ENCODE assay signal across 12 cellular contexts in the genomic region with DNA sequence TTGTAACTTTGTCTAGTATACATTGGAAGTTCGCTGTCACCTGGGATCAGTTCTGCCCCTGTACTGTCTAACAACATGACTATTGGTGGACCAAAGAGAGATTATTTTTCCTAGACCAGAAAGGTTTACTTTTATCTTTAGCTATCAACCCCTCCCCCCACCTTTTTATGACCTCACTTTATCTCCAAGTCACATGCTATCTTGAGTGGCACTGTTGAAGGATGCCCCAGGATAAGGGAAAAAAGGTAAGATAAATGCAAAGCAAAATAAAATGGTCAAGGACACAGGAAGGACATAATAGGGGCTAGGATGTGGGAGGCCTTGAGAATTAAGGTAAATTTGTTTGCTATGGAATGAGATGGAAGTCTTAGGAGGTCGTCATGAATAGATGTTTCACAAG. TPM values are rescaled to one million over a fixed set of nuclear protein-coding genes. Genes with fewer than 3 reads are reported as not detected.
DNase-seq lines count a peak whose midpoint lies in the region; ATAC-seq, FAIRE-seq and TF ChIP-seq lines count a peak whose summit lies in the region.
"Had no signal": no experiment of that assay in that cellular context is flagged by ENCODE, and none has a peak within 500 bp of the region (broad histone marks: within the 10 kb centered on the region; RNA-seq: fewer than 3 reads in every experiment).

No MANE protein-coding gene starts in this region.

- peaks cover 53% of the 10 kb centered on the region for H3K4me1 Mint-ChIP-seq in activated CD4-positive, alpha-beta T cell treated with anti-CD3 and anti-CD28 coated beads, Interleukin-2, amount 10 ng/mL, durations not matched to agents 24 days and 14 days
- peaks cover 35 to 57% of the 10 kb centered on the region in 2 donors for H3K4me1 Mint-ChIP-seq in stimulated activated naive B cell treated with anti-CD40 and anti-IgM and Interleukin-4, amounts not matched to agents 10 μg/mL and 1 μg/mL and 100 μg/mL, for 72 hours

- H3K9me3 ChIP-seq in Panc1 (ENCODE audit: control insufficient read depth, insufficient read depth, low read depth, low read length) (no peaks in the 10 kb centered on the region), kidney (ENCODE audit: control insufficient read depth in 1 of 2, low read length in 2 of 2) (no peaks in the 10 kb centered on the region)
- H3K9me3 ChIP-seq: tibial nerve had no signal

- CTCF ChIA-PET in Panc1 (lab: Charles Lee): no interaction called here

- ATAC-seq in Panc1: no peak
- ATAC-seq in stimulated activated naive B cell treated with anti-CD40 and anti-IgM and Interleukin-4, amounts not matched to agents 10 μg/mL and 1 μg/mL and 100 μg/mL, for 72 hours (replicated peaks): no peak

- H3K27me3 Mint-ChIP-seq in activated CD4-positive, alpha-beta T cell treated with anti-CD3 and anti-CD28 coated beads, Interleukin-2, amount 10 ng/mL, durations not matched to agents 24 days and 14 days: no peaks in the 10 kb centered on the region
- no peaks in the 10 kb centered on the region for H3K27me3 Mint-ChIP-seq in stimulated activated naive B cell treated with anti-CD40 and anti-IgM and Interleukin-4, amounts not matched to agents 10 μg/mL and 1 μg/mL and 100 μg/mL, for 72 hours

- in situ Hi-C loops in Panc1 (cut with HindIII; ENCODE audit: low pct_unique_long_range_greater_than_20kb, low sequenced_read_pairs): no loop called here

- no TSS peak for BruUV-seq in Panc1 (replicated peaks; lab: Mats Ljungman, UMichigan)

- intact Hi-C loops in activated CD4-positive, alpha-beta T cell treated with anti-CD3 and anti-CD28 coated beads, Interleukin-2, amount 10 ng/mL, durations not matched to agents 24 days and 14 days (cut with micrococcal nuclease): no loop called here
- intact Hi-C loops in Panc1 (cut with micrococcal nuclease; ENCODE audit: unreplicated experiment) (loop anchor here (10.0 kb wide), 1 partner anchor 225 kb away; no protein-coding TSS in a partner anchor), kidney (cut with DNase I) (no loop called here)

- H3K4me1 ChIP-seq in Panc1 (ENCODE audit: control insufficient read depth, insufficient read depth, low read length) (peaks cover 36% of the 10 kb centered on the region), kidney (ENCODE audit: control insufficient read depth in 1 of 2, insufficient read depth in 1 of 2, low read depth in 1 of 2, low read length in 2 of 2) (peaks cover 15 to 17% of the 10 kb centered on the region in 2 donors)

- H3K9me3 Mint-ChIP-seq in activated CD4-positive, alpha-beta T cell treated with anti-CD3 and anti-CD28 coated beads, Interleukin-2, amount 10 ng/mL, durations not matched to agents 24 days and 14 days: no peaks in the 10 kb centered on the region
- H3K9me3 Mint-ChIP-seq in stimulated activated naive B cell treated with anti-CD40 and anti-IgM and Interleukin-4, amounts not matched to agents 10 μg/mL and 1 μg/mL and 100 μg/mL, for 72 hours: no peaks in the 10 kb centered on the region

- H3K27ac ChIP-seq in Panc1 (ENCODE audit: low read length) (peak overlapping the region; percentile 82), kidney (ENCODE audit: low read depth in 2 of 2, low read length in 2 of 2) (no peak overlapping the region)

- H3K36me3 Mint-ChIP-seq in activated CD4-positive, alpha-beta T cell treated with anti-CD3 and anti-CD28 coated beads, Interleukin-2, amount 10 ng/mL, durations not matched to agents 24 days and 14 days (ENCODE audit: low read depth): peaks cover 23% of the 10 kb centered on the region
- peaks cover 1 to 11% of the 10 kb centered on the region in 2 donors for H3K36me3 Mint-ChIP-seq in stimulated activated naive B cell treated with anti-CD40 and anti-IgM and Interleukin-4, amounts not matched to agents 10 μg/mL and 1 μg/mL and 100 μg/mL, for 72 hours

- H3K9ac ChIP-seq in kidney (ENCODE audit: low read length in 2 of 2): no peak overlapping the region

- POLR2A ChIA-PET in Panc1 (lab: Charles Lee): no interaction called here

- H3K27me3 ChIP-seq in Panc1 (ENCODE audit: control insufficient read depth, insufficient read depth, low read length): no peaks in the 10 kb centered on the region
- H3K27me3 ChIP-seq: tibial nerve had no signal

- peak overlapping the region; percentile 92 for H3K4me3 Mint-ChIP-seq in activated CD4-positive, alpha-beta T cell treated with anti-CD3 and anti-CD28 coated beads, Interleukin-2, amount 10 ng/mL, durations not matched to agents 24 days and 14 days
- H3K4me3 Mint-ChIP-seq in stimulated activated naive B cell treated with anti-CD40 and anti-IgM and Interleukin-4, amounts not matched to agents 10 μg/mL and 1 μg/mL and 100 μg/mL, for 72 hours: peak overlapping the region; percentile 92 to 94

- H3K36me3 ChIP-seq in Panc1 (ENCODE audit: control insufficient read depth, insufficient read depth, low read length) (no peaks in the 10 kb centered on the region; the same call in 1 of the 2 replicates), kidney (ENCODE audit: control insufficient read depth in 1 of 2, insufficient read depth in 2 of 2, low read length in 2 of 2) (peaks cover 0 to 7% of the 10 kb centered on the region in 2 donors)

- H3K4me3 ChIP-seq in Panc1 (ENCODE audit: low read depth in 2 of 2, low read length in 2 of 2): peak overlapping the region in 1 of 2 experiments; percentile 58; a peak in 3 of 4 replicates
- no peak overlapping the region for H3K4me3 ChIP-seq in kidney (ENCODE audit: low read length in 2 of 2)

- no peak for DNase-seq in activated CD4-positive, alpha-beta T cell treated with anti-CD3 and anti-CD28 coated beads, Interleukin-2, amount 10 ng/mL, durations not matched to agents 24 days and 14 days
- no peak for DNase-seq in activated CD4-positive, alpha-beta T cell treated with anti-CD3 and anti-CD28 coated beads for 48 hours
- no peak for DNase-seq in Panc1 (ENCODE audit: low read depth, low spot score)
- peak; percentile 59 to 60 for DNase-seq in erythroblast (lab: John Stamatoyannopoulos, UW)
- DNase-seq in stimulated activated naive B cell treated with anti-CD40 and anti-IgM and Interleukin-4, amounts not matched to agents 10 μg/mL and 1 μg/mL and 100 μg/mL, for 72 hours: no peak
- no peak for DNase-seq in effector CD8-positive, alpha-beta T cell (lab: John Stamatoyannopoulos, UW)
- DNase-seq in kidney: no peak
- DNase-seq in anterior cingulate cortex (lab: John Stamatoyannopoulos, UW): no peak
- DNase-seq: activated CD4-positive, alpha-beta T cell treated with anti-CD3 and anti-CD28 coated beads, Interleukin-2, amount 50 U/mL, for 48 hours; NCI-H2029; Right ventricle myocardium superior had no signal

- TF ChIP-seq POLR2A in erythroblast (IDR thresholded peaks at IDR 0.05; ENCODE audit: low read length): no peak

- no peak for FAIRE-seq in kidney (lab: Jason Lieb, UNC)

- no peak for TF ChIP-seq CTCF in Panc1 (IDR thresholded peaks at IDR 0.05)
- no peak for TF ChIP-seq CTCF in kidney (IDR thresholded peaks at IDR 0.05; ENCODE audit: borderline replicate concordance, extremely low read depth, insufficient read depth)

- H3K27ac Mint-ChIP-seq in activated CD4-positive, alpha-beta T cell treated with anti-CD3 and anti-CD28 coated beads, Interleukin-2, amount 10 ng/mL, durations not matched to agents 24 days and 14 days: peak overlapping the region; percentile 90
- H3K27ac Mint-ChIP-seq in stimulated activated naive B cell treated with anti-CD40 and anti-IgM and Interleukin-4, amounts not matched to agents 10 μg/mL and 1 μg/mL and 100 μg/mL, for 72 hours: peak overlapping the region; percentile 94

RNA-seq across cellular contexts. Expression of a gene that starts 1.0 kb away (rescaled TPM):
- total RNA-seq in activated CD4-positive, alpha-beta T cell treated with anti-CD3 and anti-CD28 coated beads, Interleukin-2, amount 10 ng/mL, durations not matched to agents 24 days and 14 days: 62.4 and 63.9 TPM in 2 replicates
- total RNA-seq in Panc1 (2021; ENCODE audit: unreplicated experiment) (47.2 TPM), kidney (37.2 TPM)
- polyA plus RNA-seq in Panc1 (2012; ENCODE audit: insufficient read length): 25.5 TPM
- polyA plus RNA-seq in kidney (ENCODE audit: insufficient read depth, low read depth, low replicate concordance): 3.1 TPM

Comparison
In these comparisons a context has a peak if more than half of its experiments do, and no peak if none do; other contexts are left out.
1. DNase-seq: peak in erythroblast (2 of 2); none in activated CD4-positive, alpha-beta T cell treated with anti-CD3 and anti-CD28 coated beads, Interleukin-2, amount 10 ng/mL, durations not matched to agents 24 days and 14 days (single experiment), activated CD4-positive, alpha-beta T cell treated with anti-CD3 and anti-CD28 coated beads for 48 hours (single experiment), Panc1 (single experiment), stimulated activated naive B cell treated with anti-CD40 and anti-IgM and Interleukin-4, amounts not matched to agents 10 μg/mL and 1 μg/mL and 100 μg/mL, for 72 hours (single experiment), effector CD8-positive, alpha-beta T cell (single experiment), kidney (single experiment) and anterior cingulate cortex (0 of 58).